Comparison of ENCODE assay signal across 2 cellular contexts in the genomic region with DNA sequence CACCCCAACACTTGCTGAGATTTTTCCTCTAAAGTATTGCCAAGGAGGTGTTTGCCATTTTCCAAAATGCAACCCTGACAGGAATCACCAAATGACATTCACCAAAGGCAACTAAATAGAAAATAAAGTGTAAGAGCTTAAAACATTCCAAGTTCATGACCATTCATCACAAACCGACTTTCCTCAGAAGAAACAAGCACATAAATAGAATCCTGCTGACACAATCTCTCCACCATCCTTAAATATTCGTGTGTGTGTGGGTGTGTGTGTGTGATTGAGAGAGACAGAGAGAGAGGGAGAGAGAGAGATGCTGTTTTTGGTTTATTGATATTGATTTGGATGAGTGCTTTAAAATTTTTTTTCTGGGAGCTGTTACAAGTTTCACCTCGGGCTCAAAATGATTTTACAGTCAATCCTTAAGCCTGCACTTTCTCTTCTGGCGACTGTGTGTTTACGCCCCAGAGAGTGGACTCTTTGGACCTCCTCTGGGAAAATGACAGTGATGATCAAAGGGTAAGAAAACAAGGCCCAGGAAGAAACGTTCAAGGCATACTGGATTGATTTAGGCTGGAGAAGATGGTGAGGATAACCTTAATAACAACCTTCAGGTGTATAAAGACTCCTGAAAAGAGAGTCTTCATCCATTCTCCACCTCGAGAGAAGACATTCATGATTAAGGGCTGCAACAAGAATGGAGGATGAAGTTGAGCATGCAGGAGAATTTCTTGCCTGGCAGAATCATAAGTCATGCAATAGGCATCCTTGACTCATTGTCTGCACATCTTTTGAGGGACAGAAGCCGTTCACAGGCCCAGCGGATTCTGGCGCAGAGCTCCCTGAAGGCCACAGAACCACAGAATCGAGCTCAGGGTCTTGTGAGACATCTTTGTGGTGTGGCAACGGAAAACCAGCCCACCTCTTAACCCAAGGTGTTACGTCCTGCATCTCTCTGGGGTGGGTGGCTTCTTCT.
TF ChIP-seq lines count a peak whose summit lies in the region.

No MANE protein-coding gene starts in this region.

TF ChIP-seq in SK-N-SH, 30 proteins besides CTCF, POLR2A, EP300 and RAD21:
- TF ChIP-seq, protein P1, sequence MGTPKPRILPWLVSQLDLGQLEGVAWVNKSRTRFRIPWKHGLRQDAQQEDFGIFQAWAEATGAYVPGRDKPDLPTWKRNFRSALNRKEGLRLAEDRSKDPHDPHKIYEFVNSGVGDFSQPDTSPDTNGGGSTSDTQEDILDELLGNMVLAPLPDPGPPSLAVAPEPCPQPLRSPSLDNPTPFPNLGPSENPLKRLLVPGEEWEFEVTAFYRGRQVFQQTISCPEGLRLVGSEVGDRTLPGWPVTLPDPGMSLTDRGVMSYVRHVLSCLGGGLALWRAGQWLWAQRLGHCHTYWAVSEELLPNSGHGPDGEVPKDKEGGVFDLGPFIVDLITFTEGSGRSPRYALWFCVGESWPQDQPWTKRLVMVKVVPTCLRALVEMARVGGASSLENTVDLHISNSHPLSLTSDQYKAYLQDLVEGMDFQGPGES (IDR thresholded peaks at IDR 0.05; ENCODE audit: low read depth, low read length) = no peak
- TF ChIP-seq, protein P2, sequence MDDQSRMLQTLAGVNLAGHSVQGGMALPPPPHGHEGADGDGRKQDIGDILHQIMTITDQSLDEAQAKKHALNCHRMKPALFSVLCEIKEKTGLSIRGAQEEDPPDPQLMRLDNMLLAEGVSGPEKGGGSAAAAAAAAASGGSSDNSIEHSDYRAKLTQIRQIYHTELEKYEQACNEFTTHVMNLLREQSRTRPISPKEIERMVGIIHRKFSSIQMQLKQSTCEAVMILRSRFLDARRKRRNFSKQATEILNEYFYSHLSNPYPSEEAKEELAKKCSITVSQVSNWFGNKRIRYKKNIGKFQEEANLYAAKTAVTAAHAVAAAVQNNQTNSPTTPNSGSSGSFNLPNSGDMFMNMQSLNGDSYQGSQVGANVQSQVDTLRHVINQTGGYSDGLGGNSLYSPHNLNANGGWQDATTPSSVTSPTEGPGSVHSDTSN (IDR thresholded peaks at IDR 0.05) = no peak
- TF ChIP-seq RCOR1 (IDR thresholded peaks at IDR 0.05; ENCODE audit: low read length) = no peak
- TF ChIP-seq, protein P3, sequence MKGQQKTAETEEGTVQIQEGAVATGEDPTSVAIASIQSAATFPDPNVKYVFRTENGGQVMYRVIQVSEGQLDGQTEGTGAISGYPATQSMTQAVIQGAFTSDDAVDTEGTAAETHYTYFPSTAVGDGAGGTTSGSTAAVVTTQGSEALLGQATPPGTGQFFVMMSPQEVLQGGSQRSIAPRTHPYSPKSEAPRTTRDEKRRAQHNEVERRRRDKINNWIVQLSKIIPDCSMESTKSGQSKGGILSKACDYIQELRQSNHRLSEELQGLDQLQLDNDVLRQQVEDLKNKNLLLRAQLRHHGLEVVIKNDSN (IDR thresholded peaks at IDR 0.05; ENCODE audit: borderline replicate concordance, low read depth) = no peak
- TF ChIP-seq GABPA (IDR thresholded peaks at IDR 0.05; ENCODE audit: low read depth) = no peak
- TF ChIP-seq FOSL2 (IDR thresholded peaks at IDR 0.05; ENCODE audit: borderline replicate concordance, low read depth) = peak; percentile 10; the same call in 1 of the 2 replicates

TF ChIP-seq in SK-N-SH treated with all-trans-retinoic acid at 6 μM for 48 hours, 23 proteins besides CTCF, POLR2A, EP300 and RAD21:
- TF ChIP-seq, protein P4, sequence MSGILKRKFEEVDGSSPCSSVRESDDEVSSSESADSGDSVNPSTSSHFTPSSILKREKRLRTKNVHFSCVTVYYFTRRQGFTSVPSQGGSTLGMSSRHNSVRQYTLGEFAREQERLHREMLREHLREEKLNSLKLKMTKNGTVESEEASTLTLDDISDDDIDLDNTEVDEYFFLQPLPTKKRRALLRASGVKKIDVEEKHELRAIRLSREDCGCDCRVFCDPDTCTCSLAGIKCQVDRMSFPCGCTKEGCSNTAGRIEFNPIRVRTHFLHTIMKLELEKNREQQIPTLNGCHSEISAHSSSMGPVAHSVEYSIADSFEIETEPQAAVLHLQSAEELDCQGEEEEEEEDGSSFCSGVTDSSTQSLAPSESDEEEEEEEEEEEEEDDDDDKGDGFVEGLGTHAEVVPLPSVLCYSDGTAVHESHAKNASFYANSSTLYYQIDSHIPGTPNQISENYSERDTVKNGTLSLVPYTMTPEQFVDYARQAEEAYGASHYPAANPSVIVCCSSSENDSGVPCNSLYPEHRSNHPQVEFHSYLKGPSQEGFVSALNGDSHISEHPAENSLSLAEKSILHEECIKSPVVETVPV (CRISPR knock-in tag; IDR thresholded peaks at IDR 0.05) = no peak
- no peak for TF ChIP-seq CSDC2 (CRISPR knock-in tag; IDR thresholded peaks at IDR 0.05)
- no peak for TF ChIP-seq TCF4 (CRISPR knock-in tag; IDR thresholded peaks at IDR 0.05; ENCODE audit: borderline replicate concordance)
- TF ChIP-seq SNAI2 (CRISPR knock-in tag; IDR thresholded peaks at IDR 0.05) = no peak
- no peak for TF ChIP-seq ISL1 (CRISPR knock-in tag; IDR thresholded peaks at IDR 0.05)
- TF ChIP-seq ESRRG (CRISPR knock-in tag; IDR thresholded peaks at IDR 0.05) = no peak
- TF ChIP-seq, protein P5, sequence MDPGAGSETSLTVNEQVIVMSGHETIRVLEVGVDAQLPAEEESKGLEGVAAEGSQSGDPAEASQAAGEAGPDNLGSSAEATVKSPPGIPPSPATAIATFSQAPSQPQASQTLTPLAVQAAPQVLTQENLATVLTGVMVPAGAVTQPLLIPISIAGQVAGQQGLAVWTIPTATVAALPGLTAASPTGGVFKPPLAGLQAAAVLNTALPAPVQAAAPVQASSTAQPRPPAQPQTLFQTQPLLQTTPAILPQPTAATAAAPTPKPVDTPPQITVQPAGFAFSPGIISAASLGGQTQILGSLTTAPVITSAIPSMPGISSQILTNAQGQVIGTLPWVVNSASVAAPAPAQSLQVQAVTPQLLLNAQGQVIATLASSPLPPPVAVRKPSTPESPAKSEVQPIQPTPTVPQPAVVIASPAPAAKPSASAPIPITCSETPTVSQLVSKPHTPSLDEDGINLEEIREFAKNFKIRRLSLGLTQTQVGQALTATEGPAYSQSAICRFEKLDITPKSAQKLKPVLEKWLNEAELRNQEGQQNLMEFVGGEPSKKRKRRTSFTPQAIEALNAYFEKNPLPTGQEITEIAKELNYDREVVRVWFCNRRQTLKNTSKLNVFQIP (CRISPR knock-in tag; IDR thresholded peaks at IDR 0.05; ENCODE audit: borderline replicate concordance, low read depth) = no peak
- TF ChIP-seq GLIS3 (CRISPR knock-in tag; IDR thresholded peaks at IDR 0.05) = no peak
- no peak for TF ChIP-seq TOX (CRISPR knock-in tag; IDR thresholded peaks at IDR 0.05; ENCODE audit: borderline replicate concordance)
- no peak for TF ChIP-seq ZC3H10 (CRISPR knock-in tag; IDR thresholded peaks at IDR 0.05)
- no peak for TF ChIP-seq ZFP3 (CRISPR knock-in tag; IDR thresholded peaks at IDR 0.05)
- TF ChIP-seq, protein P6, sequence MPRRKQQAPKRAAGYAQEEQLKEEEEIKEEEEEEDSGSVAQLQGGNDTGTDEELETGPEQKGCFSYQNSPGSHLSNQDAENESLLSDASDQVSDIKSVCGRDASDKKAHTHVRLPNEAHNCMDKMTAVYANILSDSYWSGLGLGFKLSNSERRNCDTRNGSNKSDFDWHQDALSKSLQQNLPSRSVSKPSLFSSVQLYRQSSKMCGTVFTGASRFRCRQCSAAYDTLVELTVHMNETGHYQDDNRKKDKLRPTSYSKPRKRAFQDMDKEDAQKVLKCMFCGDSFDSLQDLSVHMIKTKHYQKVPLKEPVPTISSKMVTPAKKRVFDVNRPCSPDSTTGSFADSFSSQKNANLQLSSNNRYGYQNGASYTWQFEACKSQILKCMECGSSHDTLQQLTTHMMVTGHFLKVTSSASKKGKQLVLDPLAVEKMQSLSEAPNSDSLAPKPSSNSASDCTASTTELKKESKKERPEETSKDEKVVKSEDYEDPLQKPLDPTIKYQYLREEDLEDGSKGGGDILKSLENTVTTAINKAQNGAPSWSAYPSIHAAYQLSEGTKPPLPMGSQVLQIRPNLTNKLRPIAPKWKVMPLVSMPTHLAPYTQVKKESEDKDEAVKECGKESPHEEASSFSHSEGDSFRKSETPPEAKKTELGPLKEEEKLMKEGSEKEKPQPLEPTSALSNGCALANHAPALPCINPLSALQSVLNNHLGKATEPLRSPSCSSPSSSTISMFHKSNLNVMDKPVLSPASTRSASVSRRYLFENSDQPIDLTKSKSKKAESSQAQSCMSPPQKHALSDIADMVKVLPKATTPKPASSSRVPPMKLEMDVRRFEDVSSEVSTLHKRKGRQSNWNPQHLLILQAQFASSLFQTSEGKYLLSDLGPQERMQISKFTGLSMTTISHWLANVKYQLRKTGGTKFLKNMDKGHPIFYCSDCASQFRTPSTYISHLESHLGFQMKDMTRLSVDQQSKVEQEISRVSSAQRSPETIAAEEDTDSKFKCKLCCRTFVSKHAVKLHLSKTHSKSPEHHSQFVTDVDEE (CRISPR knock-in tag; IDR thresholded peaks at IDR 0.05) = no peak
